37 cellular contexts compared by ENCODE assay signal in genomic region chr4:134019657-134020056, GRCh38.
"Had no signal": no experiment of that assay in that cellular context is flagged by ENCODE, and none has a peak within 500 bp of the region (broad histone marks: within the 10 kb centered on the region; RNA-seq: fewer than 3 reads in every experiment).

No MANE protein-coding gene starts in this region.

- H3K36me3 Mint-ChIP-seq: activated CD4-positive, alpha-beta memory T cell treated with anti-CD3 and anti-CD28 coated beads for 36 hours; activated CD8-positive, alpha-beta memory T cell treated with anti-CD3 and anti-CD28 coated beads, Interleukin-2, amount 10 ng/mL, durations not matched to agents 7 days and 5 days; activated naive CD4-positive, alpha-beta T cell treated with anti-CD3 and anti-CD28 coated beads, Interleukin-2, amount 50 U/mL, for 24 hours; activated naive CD8-positive, alpha-beta T cell treated with anti-CD3 and anti-CD28 coated beads for 36 hours; brain had no signal

- H3K27me3 ChIP-seq: adrenal gland, breast epithelium, cardiac muscle cell, colonic mucosa, esophagus squamous epithelium, gastroesophageal sphincter had no signal

- H3K4me1 Mint-ChIP-seq: activated CD4-positive, alpha-beta T cell treated with anti-CD3 and anti-CD28 coated beads for 36 hours; activated CD4-positive, alpha-beta T cell treated with anti-CD3 and anti-CD28 coated beads, Interleukin-2, amount 10 ng/mL, durations not matched to agents 24 days and 14 days; activated CD8-positive, alpha-beta memory T cell treated with anti-CD3 and anti-CD28 coated beads, Interleukin-2, amount 10 ng/mL, durations not matched to agents 7 days and 5 days; activated naive CD4-positive, alpha-beta T cell treated with anti-CD3 and anti-CD28 coated beads, Interleukin-2, amount 50 U/mL, for 24 hours; activated naive CD8-positive, alpha-beta T cell treated with anti-CD3 and anti-CD28 coated beads for 36 hours; activated naive CD8-positive, alpha-beta T cell treated with anti-CD3 and anti-CD28 coated beads, Interleukin-2, amount 50 U/mL, for 24 hours; brain; T-helper 17 cell had no signal

- H3K4me3 ChIP-seq: adrenal gland, breast epithelium, cardiac muscle cell, colonic mucosa, esophagus squamous epithelium, gastroesophageal sphincter had no signal

- H3K27ac ChIP-seq: adrenal gland, breast epithelium, cardiac muscle cell, colonic mucosa, epithelial cell of prostate, esophagus squamous epithelium, gastroesophageal sphincter, WERI-Rb-1 had no signal

- DNase-seq: activated CD4-positive, alpha-beta memory T cell treated with anti-CD3 and anti-CD28 coated beads for 36 hours; activated CD4-positive, alpha-beta T cell treated with anti-CD3 and anti-CD28 coated beads for 36 hours; activated CD4-positive, alpha-beta T cell treated with anti-CD3 and anti-CD28 coated beads, Interleukin-2, amount 10 ng/mL, durations not matched to agents 24 days and 14 days; activated CD4-positive, CD25-positive, alpha-beta regulatory T cell; activated CD4-positive, CD25-positive, alpha-beta regulatory T cell treated with anti-CD3 and anti-CD28 coated beads, Interleukin-2, amount 50 U/mL, for 72 hours; activated CD8-positive, alpha-beta memory T cell treated with anti-CD3 and anti-CD28 coated beads, Interleukin-2, amount 10 ng/mL, durations not matched to agents 7 days and 5 days; activated CD8-positive, alpha-beta memory T cell treated with anti-CD3 and anti-CD28 coated beads, Interleukin-2, amount 50 U/mL, for 4 hours; activated CD8-positive, alpha-beta T cell treated with anti-CD3 and anti-CD28 coated beads, Interleukin-2, amount 10 ng/mL, durations not matched to agents 7 days and 5 days; activated effector memory CD4-positive, alpha-beta T cell treated with anti-CD3 and anti-CD28 coated beads, Interleukin-2, amount 50 U/mL, for 16 hours; activated naive CD4-positive, alpha-beta T cell treated with anti-CD3 and anti-CD28 coated beads for 36 hours; activated naive CD8-positive, alpha-beta T cell treated with anti-CD3 and anti-CD28 coated beads for 36 hours; activated naive CD8-positive, alpha-beta T cell treated with anti-CD3 and anti-CD28 coated beads, Interleukin-2, amount 50 U/mL, for 24 hours; activated T-cell treated with anti-CD3 and anti-CD28 coated beads, Interleukin-2, amount 50 U/mL, for 1 hour; activated T-cell treated with anti-CD3 and anti-CD28 coated beads, Interleukin-2, amount 50 U/mL, for 48 hours; adrenal gland; amygdala; aorta; central memory CD4-positive, alpha-beta T cell; cerebellar nuclear complex; colonic mucosa; effector CD8-positive, alpha-beta T cell; esophagus squamous epithelium; foreskin melanocyte; head of caudate nucleus; T-helper 1 cell; T-helper 17 cell; T1000; WERI-Rb-1 had no signal

- ATAC-seq: activated CD4-positive, alpha-beta T cell treated with anti-CD3 and anti-CD28 coated beads for 36 hours; activated CD8-positive, alpha-beta memory T cell treated with anti-CD3 and anti-CD28 coated beads, Interleukin-2, amount 10 ng/mL, durations not matched to agents 7 days and 5 days; activated CD8-positive, alpha-beta T cell treated with anti-CD3 and anti-CD28 coated beads, Interleukin-2, amount 10 ng/mL, durations not matched to agents 7 days and 5 days; activated naive CD8-positive, alpha-beta T cell treated with anti-CD3 and anti-CD28 coated beads, Interleukin-2, amount 50 U/mL, for 24 hours; gastroesophageal sphincter; T-helper 17 cell had no signal

- H3K27ac Mint-ChIP-seq: activated CD4-positive, alpha-beta memory T cell treated with anti-CD3 and anti-CD28 coated beads for 36 hours; activated CD4-positive, alpha-beta T cell treated with anti-CD3 and anti-CD28 coated beads for 36 hours; activated CD4-positive, alpha-beta T cell treated with anti-CD3 and anti-CD28 coated beads, Interleukin-2, amount 10 ng/mL, durations not matched to agents 24 days and 14 days; activated CD8-positive, alpha-beta memory T cell treated with anti-CD3 and anti-CD28 coated beads, Interleukin-2, amount 10 ng/mL, durations not matched to agents 7 days and 5 days; activated CD8-positive, alpha-beta T cell treated with anti-CD3 and anti-CD28 coated beads, Interleukin-2, amount 10 ng/mL, durations not matched to agents 7 days and 5 days; activated naive CD4-positive, alpha-beta T cell treated with anti-CD3 and anti-CD28 coated beads for 36 hours; activated naive CD4-positive, alpha-beta T cell treated with anti-CD3 and anti-CD28 coated beads, Interleukin-2, amount 50 U/mL, for 24 hours; activated naive CD8-positive, alpha-beta T cell treated with anti-CD3 and anti-CD28 coated beads for 36 hours; activated naive CD8-positive, alpha-beta T cell treated with anti-CD3 and anti-CD28 coated beads, Interleukin-2, amount 50 U/mL, for 24 hours; activated T-helper 1 cell treated with anti-CD3 and anti-CD28 coated beads, Interleukin-12 subunit alpha, Interleukin-12 subunit beta, Interleukin-2, Interleukin-4 antibody, amounts not matched to agents 30 ng/mL and 10 ng/mL and 1 ng/mL, durations not matched to agents 14 hours and 24 hours and 36 hours; activated T-helper 2 cell treated with anti-CD3 and anti-CD28 coated beads, Interferon-gamma antibody, Interleukin-2, Interleukin-4, amounts not matched to agents 10 μg/mL and 5 μg/mL and 100 μg/mL, durations not matched to agents 14 hours and 24 hours and 36 hours; brain; T-helper 17 cell; T-helper 2 cell treated with Interferon-gamma antibody and Interleukin-4, amounts not matched to agents 5 μg/mL and 100 μg/mL, for 36 hours had no signal

- H3K9me3 Mint-ChIP-seq: activated CD4-positive, alpha-beta T cell treated with anti-CD3 and anti-CD28 coated beads, Interleukin-2, amount 10 ng/mL, durations not matched to agents 24 days and 14 days; activated naive CD4-positive, alpha-beta T cell treated with anti-CD3 and anti-CD28 coated beads, Interleukin-2, amount 50 U/mL, for 24 hours; activated naive CD8-positive, alpha-beta T cell treated with anti-CD3 and anti-CD28 coated beads for 36 hours; activated naive CD8-positive, alpha-beta T cell treated with anti-CD3 and anti-CD28 coated beads, Interleukin-2, amount 50 U/mL, for 24 hours; activated T-helper 1 cell treated with anti-CD3 and anti-CD28 coated beads, Interleukin-12 subunit alpha, Interleukin-12 subunit beta, Interleukin-2, Interleukin-4 antibody, amounts not matched to agents 30 ng/mL and 10 ng/mL and 1 ng/mL, durations not matched to agents 14 hours and 24 hours and 36 hours; brain had no signal

- H3K36me3 ChIP-seq: adrenal gland, breast epithelium, cardiac muscle cell, colonic mucosa, esophagus squamous epithelium, gastroesophageal sphincter, WERI-Rb-1 had no signal

- H3K4me1 ChIP-seq: adrenal gland, breast epithelium, colonic mucosa, esophagus squamous epithelium, gastroesophageal sphincter had no signal

- H3K4me3 Mint-ChIP-seq: activated CD4-positive, alpha-beta memory T cell treated with anti-CD3 and anti-CD28 coated beads for 36 hours; activated CD4-positive, alpha-beta T cell treated with anti-CD3 and anti-CD28 coated beads for 36 hours; activated CD4-positive, alpha-beta T cell treated with anti-CD3 and anti-CD28 coated beads, Interleukin-2, amount 10 ng/mL, durations not matched to agents 24 days and 14 days; activated CD8-positive, alpha-beta memory T cell treated with anti-CD3 and anti-CD28 coated beads, Interleukin-2, amount 10 ng/mL, durations not matched to agents 7 days and 5 days; activated CD8-positive, alpha-beta T cell treated with anti-CD3 and anti-CD28 coated beads, Interleukin-2, amount 10 ng/mL, durations not matched to agents 7 days and 5 days; activated naive CD4-positive, alpha-beta T cell treated with anti-CD3 and anti-CD28 coated beads for 36 hours; activated naive CD4-positive, alpha-beta T cell treated with anti-CD3 and anti-CD28 coated beads, Interleukin-2, amount 50 U/mL, for 24 hours; activated naive CD8-positive, alpha-beta T cell treated with anti-CD3 and anti-CD28 coated beads for 36 hours; activated naive CD8-positive, alpha-beta T cell treated with anti-CD3 and anti-CD28 coated beads, Interleukin-2, amount 50 U/mL, for 24 hours; activated T-helper 1 cell treated with anti-CD3 and anti-CD28 coated beads, Interleukin-12 subunit alpha, Interleukin-12 subunit beta, Interleukin-2, Interleukin-4 antibody, amounts not matched to agents 30 ng/mL and 10 ng/mL and 1 ng/mL, durations not matched to agents 14 hours and 24 hours and 36 hours; brain; T-helper 17 cell; T-helper 2 cell treated with Interferon-gamma antibody and Interleukin-4, amounts not matched to agents 5 μg/mL and 100 μg/mL, for 36 hours had no signal

- H3K27me3 Mint-ChIP-seq: activated CD4-positive, alpha-beta memory T cell treated with anti-CD3 and anti-CD28 coated beads for 36 hours; activated CD4-positive, alpha-beta T cell treated with anti-CD3 and anti-CD28 coated beads for 36 hours; activated CD4-positive, alpha-beta T cell treated with anti-CD3 and anti-CD28 coated beads, Interleukin-2, amount 10 ng/mL, durations not matched to agents 24 days and 14 days; activated CD8-positive, alpha-beta memory T cell treated with anti-CD3 and anti-CD28 coated beads, Interleukin-2, amount 10 ng/mL, durations not matched to agents 7 days and 5 days; activated naive CD4-positive, alpha-beta T cell treated with anti-CD3 and anti-CD28 coated beads, Interleukin-2, amount 50 U/mL, for 24 hours; activated naive CD8-positive, alpha-beta T cell treated with anti-CD3 and anti-CD28 coated beads for 36 hours; activated naive CD8-positive, alpha-beta T cell treated with anti-CD3 and anti-CD28 coated beads, Interleukin-2, amount 50 U/mL, for 24 hours; T-helper 17 cell had no signal

- H3K9me3 ChIP-seq: adrenal gland, breast epithelium, colonic mucosa, esophagus squamous epithelium, gastroesophageal sphincter had no signal
